Comparison of ENCODE assay signal across 1 cellular context in genomic region chr11:116852261-116853125, GRCh38.
TF ChIP-seq lines count a peak whose summit lies in the region.

No MANE protein-coding gene starts in this region.

TF ChIP-seq in GM23338, 12 proteins besides CTCF, POLR2A, EP300 and RAD21 (continued from another document):
- TF ChIP-seq, protein P1, sequence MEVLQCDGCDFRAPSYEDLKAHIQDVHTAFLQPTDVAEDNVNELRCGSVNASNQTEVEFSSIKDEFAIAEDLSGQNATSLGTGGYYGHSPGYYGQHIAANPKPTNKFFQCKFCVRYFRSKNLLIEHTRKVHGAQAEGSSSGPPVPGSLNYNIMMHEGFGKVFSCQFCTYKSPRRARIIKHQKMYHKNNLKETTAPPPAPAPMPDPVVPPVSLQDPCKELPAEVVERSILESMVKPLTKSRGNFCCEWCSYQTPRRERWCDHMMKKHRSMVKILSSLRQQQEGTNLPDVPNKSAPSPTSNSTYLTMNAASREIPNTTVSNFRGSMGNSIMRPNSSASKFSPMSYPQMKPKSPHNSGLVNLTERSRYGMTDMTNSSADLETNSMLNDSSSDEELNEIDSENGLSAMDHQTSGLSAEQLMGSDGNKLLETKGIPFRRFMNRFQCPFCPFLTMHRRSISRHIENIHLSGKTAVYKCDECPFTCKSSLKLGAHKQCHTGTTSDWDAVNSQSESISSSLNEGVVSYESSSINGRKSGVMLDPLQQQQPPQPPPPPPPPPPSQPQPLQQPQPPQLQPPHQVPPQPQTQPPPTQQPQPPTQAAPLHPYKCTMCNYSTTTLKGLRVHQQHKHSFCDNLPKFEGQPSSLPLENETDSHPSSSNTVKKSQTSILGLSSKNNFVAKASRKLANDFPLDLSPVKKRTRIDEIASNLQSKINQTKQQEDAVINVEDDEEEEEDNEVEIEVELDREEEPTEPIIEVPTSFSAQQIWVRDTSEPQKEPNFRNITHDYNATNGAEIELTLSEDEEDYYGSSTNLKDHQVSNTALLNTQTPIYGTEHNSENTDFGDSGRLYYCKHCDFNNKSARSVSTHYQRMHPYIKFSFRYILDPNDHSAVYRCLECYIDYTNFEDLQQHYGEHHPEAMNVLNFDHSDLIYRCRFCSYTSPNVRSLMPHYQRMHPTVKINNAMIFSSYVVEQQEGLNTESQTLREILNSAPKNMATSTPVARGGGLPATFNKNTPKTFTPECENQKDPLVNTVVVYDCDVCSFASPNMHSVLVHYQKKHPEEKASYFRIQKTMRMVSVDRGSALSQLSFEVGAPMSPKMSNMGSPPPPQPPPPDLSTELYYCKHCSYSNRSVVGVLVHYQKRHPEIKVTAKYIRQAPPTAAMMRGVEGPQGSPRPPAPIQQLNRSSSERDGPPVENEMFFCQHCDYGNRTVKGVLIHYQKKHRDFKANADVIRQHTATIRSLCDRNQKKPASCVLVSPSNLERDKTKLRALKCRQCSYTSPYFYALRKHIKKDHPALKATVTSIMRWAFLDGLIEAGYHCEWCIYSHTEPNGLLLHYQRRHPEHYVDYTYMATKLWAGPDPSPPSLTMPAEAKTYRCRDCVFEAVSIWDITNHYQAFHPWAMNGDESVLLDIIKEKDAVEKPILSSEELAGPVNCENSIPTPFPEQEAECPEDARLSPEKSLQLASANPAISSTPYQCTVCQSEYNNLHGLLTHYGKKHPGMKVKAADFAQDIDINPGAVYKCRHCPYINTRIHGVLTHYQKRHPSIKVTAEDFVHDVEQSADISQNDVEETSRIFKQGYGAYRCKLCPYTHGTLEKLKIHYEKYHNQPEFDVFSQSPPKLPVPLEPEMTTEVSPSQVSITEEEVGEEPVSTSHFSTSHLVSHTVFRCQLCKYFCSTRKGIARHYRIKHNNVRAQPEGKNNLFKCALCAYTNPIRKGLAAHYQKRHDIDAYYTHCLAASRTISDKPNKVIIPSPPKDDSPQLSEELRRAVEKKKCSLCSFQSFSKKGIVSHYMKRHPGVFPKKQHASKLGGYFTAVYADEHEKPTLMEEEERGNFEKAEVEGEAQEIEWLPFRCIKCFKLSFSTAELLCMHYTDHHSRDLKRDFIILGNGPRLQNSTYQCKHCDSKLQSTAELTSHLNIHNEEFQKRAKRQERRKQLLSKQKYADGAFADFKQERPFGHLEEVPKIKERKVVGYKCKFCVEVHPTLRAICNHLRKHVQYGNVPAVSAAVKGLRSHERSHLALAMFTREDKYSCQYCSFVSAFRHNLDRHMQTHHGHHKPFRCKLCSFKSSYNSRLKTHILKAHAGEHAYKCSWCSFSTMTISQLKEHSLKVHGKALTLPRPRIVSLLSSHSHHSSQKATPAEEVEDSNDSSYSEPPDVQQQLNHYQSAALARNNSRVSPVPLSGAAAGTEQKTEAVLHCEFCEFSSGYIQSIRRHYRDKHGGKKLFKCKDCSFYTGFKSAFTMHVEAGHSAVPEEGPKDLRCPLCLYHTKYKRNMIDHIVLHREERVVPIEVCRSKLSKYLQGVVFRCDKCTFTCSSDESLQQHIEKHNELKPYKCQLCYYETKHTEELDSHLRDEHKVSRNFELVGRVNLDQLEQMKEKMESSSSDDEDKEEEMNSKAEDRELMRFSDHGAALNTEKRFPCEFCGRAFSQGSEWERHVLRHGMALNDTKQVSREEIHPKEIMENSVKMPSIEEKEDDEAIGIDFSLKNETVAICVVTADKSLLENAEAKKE (CRISPR knock-in tag; IDR thresholded peaks at IDR 0.05): no peak
- TF ChIP-seq JUNB (IDR thresholded peaks at IDR 0.05; ENCODE audit: unreplicated experiment) (no peak), ZNF331 (CRISPR knock-in tag; IDR thresholded peaks at IDR 0.05; ENCODE audit: low read depth) (no peak)
